14 cellular contexts compared by ENCODE assay signal in genomic region chr1:52637946-52638345, GRCh38. TPM values are rescaled to one million over a fixed set of nuclear protein-coding genes. Genes with fewer than 3 reads are reported as not detected.
DNase-seq lines count a peak whose midpoint lies in the region; ATAC-seq and TF ChIP-seq lines count a peak whose summit lies in the region.
"Had no signal": no experiment of that assay in that cellular context is flagged by ENCODE, and none has a peak within 500 bp of the region (broad histone marks: within the 10 kb centered on the region; RNA-seq: fewer than 3 reads in every experiment).

No MANE protein-coding gene starts in this region.

- H3K4me2 ChIP-seq in OCI-LY7 (ENCODE audit: low read length): peak overlapping the region; percentile 85

- H3K27me3 Mint-ChIP-seq in activated CD4-positive, alpha-beta T cell treated with anti-CD3 and anti-CD28 coated beads for 36 hours: no peaks in the 10 kb centered on the region

- TF ChIP-seq POLR2A in spleen (IDR thresholded peaks at IDR 0.05): no peak

- no peak overlapping the region for H3K9ac ChIP-seq in duodenal mucosa (ENCODE audit: low read depth in 1 of 2, low read length in 2 of 2)

- no peaks in the 10 kb centered on the region for H3K79me2 ChIP-seq in OCI-LY7 (ENCODE audit: insufficient read depth, low read depth, low read length)

- intact Hi-C loops in activated CD4-positive, alpha-beta T cell treated with anti-CD3 and anti-CD28 coated beads for 36 hours (cut with DNase I, micrococcal nuclease): loop anchor here (1.0 to 10.0 kb wide), 10 partner anchors 21 to 581 kb away; partner anchors contain the start of genes GPX7 (in 2 of the 2), ORC1 (in 2 of the 2), PRPF38A (in 2 of the 2) and TUT4 (in 2 of the 2)
- intact Hi-C loops in OCI-LY7 (cut with micrococcal nuclease; ENCODE audit: unreplicated experiment): loop anchor here (1.0 to 2.0 kb wide), 4 partner anchors 49 to 495 kb away; partner anchors contain the start of genes ORC1, PRPF38A, TUT4 and ZFYVE9
- intact Hi-C loops in spleen (cut with DNase I; ENCODE audit: low total_unique reads): no loop called here

- H3K4me1 Mint-ChIP-seq in activated CD4-positive, alpha-beta T cell treated with anti-CD3 and anti-CD28 coated beads for 36 hours: peaks cover 71% of the 10 kb centered on the region

- BruUV-seq in OCI-LY7 (replicated peaks; lab: Mats Ljungman, UMichigan): no TSS peak

- H3K27me3 ChIP-seq in duodenal mucosa (ENCODE audit: control insufficient read depth in 1 of 2, insufficient read depth in 2 of 2, low read length in 2 of 2): peaks cover 14 to 21% of the 10 kb centered on the region in 2 donors
- H3K27me3 ChIP-seq in spleen (replicated peaks in 1 of 7): peaks cover 0 to 18% (median 7%) of the 10 kb centered on the region in 7 donors

- no peaks in the 10 kb centered on the region for H4K20me1 ChIP-seq in OCI-LY7 (ENCODE audit: insufficient read depth, low read length)

- H2AFZ ChIP-seq in OCI-LY7 (ENCODE audit: low read length): peak overlapping the region; percentile 71; the same call in 1 of the 2 replicates

- CTCF ChIA-PET in activated CD4-positive, alpha-beta T cell treated with anti-CD3 and anti-CD28 coated beads for 36 hours (lab: Charles Lee): interaction anchor here (0.7 to 1.6 kb wide), 5 partner anchors 28 to 240 kb away, joined by 3 to 4 read pairs (median 3); no protein-coding TSS in a partner anchor
- CTCF ChIA-PET in OCI-LY7 (lab: Charles Lee; ENCODE audit: unreplicated experiment): no interaction called here

- ATAC-seq in activated CD4-positive, alpha-beta T cell treated with anti-CD3 and anti-CD28 coated beads for 36 hours: no peak
- no peak for ATAC-seq in HG03280 (IDR thresholded peaks at IDR 0.05; ENCODE audit: unreplicated experiment)

- H3K27ac Mint-ChIP-seq in activated CD4-positive, alpha-beta T cell treated with anti-CD3 and anti-CD28 coated beads for 36 hours: peak overlapping the region; percentile 97

- DNase-seq in activated CD4-positive, alpha-beta T cell treated with anti-CD3 and anti-CD28 coated beads for 36 hours: no peak
- no peak for DNase-seq in activated CD4-positive, alpha-beta T cell treated with anti-CD3 and anti-CD28 coated beads, Interleukin-2, amount 50 U/mL, for 48 hours
- DNase-seq in OCI-LY7 (ENCODE audit: low spot score) (no peak), spleen (no peak), NCI-H226 (no peak)
- DNase-seq in stimulated activated CD4-positive, alpha-beta T cell treated with anti-CD3 and anti-CD28 coated beads, Interleukin-4, amount 100 ng/mL, for 24 hours: no peak
- DNase-seq: NCI-H748 treated with DMSO at 0.1 percent for 48 hours, SHP77, sigmoid colon had no signal

- POLR2A ChIA-PET in activated CD4-positive, alpha-beta T cell treated with anti-CD3 and anti-CD28 coated beads for 36 hours (lab: Charles Lee): interaction anchor here (1.7 kb wide), 1 partner anchor 21 kb away, joined by 3 read pairs; no protein-coding TSS in a partner anchor
- POLR2A ChIA-PET in OCI-LY7 (lab: Charles Lee): interaction anchor here (0.5 to 2.3 kb wide), 8 partner anchors 10 to 303 kb away, joined by 3 to 8 read pairs (median 4); no protein-coding TSS in a partner anchor

- H3K9me2 ChIP-seq in OCI-LY7 (ENCODE audit: insufficient read depth, low read length): no peaks in the 10 kb centered on the region

- peaks cover 5% of the 10 kb centered on the region for H3K36me3 Mint-ChIP-seq in activated CD4-positive, alpha-beta T cell treated with anti-CD3 and anti-CD28 coated beads for 36 hours (ENCODE audit: low read depth)

- WGBS in spleen, 5 donors: 74 to 81% (median 77%) methylated on average over 4 of the region's 4 CpGs

- H3K36me3 ChIP-seq in OCI-LY7 (ENCODE audit: insufficient read depth, low read length) (peaks cover 6% of the 10 kb centered on the region; the same call in 1 of the 2 replicates), duodenal mucosa (ENCODE audit: control insufficient read depth in 1 of 2, insufficient read depth in 2 of 2, low read length in 2 of 2) (no peaks in the 10 kb centered on the region), spleen (peaks cover 0 to 7% (median 0%) of the 10 kb centered on the region in 6 donors)
- H3K36me3 ChIP-seq: sigmoid colon, thoracic aorta had no signal

- no peaks in the 10 kb centered on the region for H3K9me3 Mint-ChIP-seq in activated CD4-positive, alpha-beta T cell treated with anti-CD3 and anti-CD28 coated beads for 36 hours (ENCODE audit: low read depth)

- H3K27ac ChIP-seq in OCI-LY7 (ENCODE audit: low read depth, low read length, poor library complexity, severe bottlenecking) (peak overlapping the region; percentile 96), duodenal mucosa (ENCODE audit: low read depth, low read length) (peak overlapping the region; percentile 55), spleen (peak overlapping the region; percentile 67 to 95 (median 92))
- H3K27ac ChIP-seq: sigmoid colon, thoracic aorta had no signal

- H3K4me3 ChIP-seq in OCI-LY7 (ENCODE audit: low read depth, low read length, poor library complexity, severe bottlenecking) (peak overlapping the region; percentile 53), duodenal mucosa (ENCODE audit: low read depth in 1 of 2, low read length in 2 of 2) (no peak overlapping the region), spleen (peak overlapping the region in 2 of 8 donors; percentile 19 to 57)
- H3K4me3 ChIP-seq: sigmoid colon, thoracic aorta had no signal

- peak overlapping the region; percentile 68 for H3K4me3 Mint-ChIP-seq in activated CD4-positive, alpha-beta T cell treated with anti-CD3 and anti-CD28 coated beads for 36 hours

- no peak for TF ChIP-seq CTCF in OCI-LY7 (conservative IDR thresholded peaks at IDR 0.05; ENCODE audit: low read length)
- no peak for TF ChIP-seq CTCF in spleen (IDR thresholded peaks at IDR 0.05 in 8 of 11, conservative IDR thresholded peaks at IDR 0.05 in 3 of 11)

- peaks cover 14% of the 10 kb centered on the region for H3K9me3 ChIP-seq in OCI-LY7 (ENCODE audit: low read length)
- H3K9me3 ChIP-seq in duodenal mucosa (ENCODE audit: control insufficient read depth in 1 of 2, low read length in 2 of 2): peaks cover 0 to 3% of the 10 kb centered on the region in 2 donors
- no peaks in the 10 kb centered on the region for H3K9me3 ChIP-seq in spleen
- H3K9me3 ChIP-seq: sigmoid colon, thoracic aorta had no signal

- H3K4me1 ChIP-seq in OCI-LY7 (ENCODE audit: insufficient read depth, low read length, poor library complexity, severe bottlenecking) (peaks cover 67% of the 10 kb centered on the region), duodenal mucosa (ENCODE audit: control insufficient read depth in 1 of 2, insufficient read depth in 2 of 2, low read length in 2 of 2) (peaks cover 8 to 16% of the 10 kb centered on the region in 2 donors), spleen (peaks cover 18 to 93% (median 67%) of the 10 kb centered on the region in 6 donors)

RNA-seq across cellular contexts. Expression of gene SHISAL2A, which starts 5.0 kb away (rescaled TPM):
- 1 to 10 TPM; 8.1 to 9.8 TPM for total RNA-seq in activated CD4-positive, alpha-beta T cell treated with anti-CD3 and anti-CD28 coated beads for 36 hours
- total RNA-seq in OCI-LY7 (2014; rRNA removed; shearing (Covaris generic)): 0.13 and 0.69 TPM in 2 replicates
- total RNA-seq in OCI-LY7 (2022) (0.27 and 0.55 TPM in 2 replicates), spleen (10 to 100 TPM; 12.8 to 23.6 (median 17.9) TPM)
- polyA plus RNA-seq in spleen: 10 to 100 TPM in 2 of 3 donors, 1 to 10 TPM in 1; 9.2 to 15.5 (median 14.4) TPM
- total RNA-seq: A172, myocyte, sigmoid colon had no signal

RNA-seq across cellular contexts. Expression of gene GPX7, which starts 35.8 kb away (rescaled TPM):
- total RNA-seq in activated CD4-positive, alpha-beta T cell treated with anti-CD3 and anti-CD28 coated beads for 36 hours: 10 to 100 TPM; 19.0 to 23.1 TPM
- not detected in 2 replicates for total RNA-seq in OCI-LY7 (2014; rRNA removed; shearing (Covaris generic))
- total RNA-seq in OCI-LY7 (2022) (not detected in 2 replicates), spleen (10 to 100 TPM in 4 of 7 donors, 1 to 10 TPM in 3; 6.4 to 24.7 (median 12.9) TPM)
- polyA plus RNA-seq in spleen: 10 to 100 TPM; 13.8 to 23.5 (median 17.9) TPM
- total RNA-seq: A172 had no signal

Comparison
In these comparisons a context has a peak if more than half of its experiments do, and no peak if none do; other contexts are left out.
1. RNA of gene SHISAL2A, which starts 5.0 kb away (total RNA-seq): 12.8 to 23.6 TPM in spleen and 8.1 to 9.8 TPM in activated CD4-positive, alpha-beta T cell treated with anti-CD3 and anti-CD28 coated beads for 36 hours; 0.13 to 0.69 TPM in OCI-LY7; every median in the first group is over 4 times any median in the second.
2. RNA of gene GPX7, which starts 35.8 kb away (total RNA-seq): 19.0 to 23.1 TPM in activated CD4-positive, alpha-beta T cell treated with anti-CD3 and anti-CD28 coated beads for 36 hours and 6.4 to 24.7 TPM in spleen; not detected in OCI-LY7; every median in the first group is over 4 times any median in the second.
3. Peak in every context shown above with its lines, with median percentiles within 50 percentile points of each other: H3K27ac ChIP-seq.